Comparison of ENCODE assay signal across 8 cellular contexts in the genomic region with DNA sequence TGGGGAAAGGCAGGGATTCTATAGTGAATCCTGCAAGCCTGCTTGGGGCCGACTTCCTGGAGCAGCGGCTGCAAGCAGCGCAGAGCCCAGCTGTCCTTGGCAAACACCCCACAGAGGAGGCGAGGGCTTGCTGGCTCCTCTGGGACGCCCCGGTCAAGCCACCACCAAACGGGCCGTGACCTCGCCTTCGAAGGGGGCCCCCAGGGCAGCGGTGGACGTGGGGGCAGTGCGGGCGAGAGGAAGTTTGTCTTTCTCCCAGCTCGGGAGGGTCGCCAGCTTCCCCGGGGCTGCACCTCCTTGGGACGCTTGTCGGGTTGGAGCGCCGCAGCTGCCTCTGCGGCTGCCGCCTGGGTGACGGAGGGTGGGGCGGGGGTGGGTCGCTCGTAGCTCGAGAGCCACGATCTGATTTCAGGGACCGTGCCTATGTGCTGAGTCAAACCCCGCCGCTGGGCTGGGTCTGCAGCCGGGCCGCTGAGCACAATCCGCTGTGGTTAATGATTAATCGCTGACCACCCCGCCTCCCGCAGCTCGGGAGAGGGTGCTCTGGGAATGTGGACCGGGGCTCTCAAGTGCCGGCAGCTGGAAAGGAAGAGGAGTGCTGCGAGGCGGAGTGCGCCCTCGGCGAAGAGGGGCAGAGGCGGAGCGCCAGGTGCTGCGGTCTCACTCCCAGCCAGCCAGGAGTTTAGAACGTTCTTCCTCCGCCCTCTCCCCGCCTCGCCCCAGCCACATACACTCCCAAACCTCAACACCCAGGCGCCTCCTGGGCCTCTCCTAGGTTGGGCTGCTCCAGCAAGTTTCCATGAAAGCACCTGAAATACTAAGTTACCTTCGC. TPM values are rescaled to one million over a fixed set of nuclear protein-coding genes. Genes with fewer than 3 reads are reported as not detected.
DNase-seq lines count a peak whose midpoint lies in the region; ATAC-seq, FAIRE-seq and TF ChIP-seq lines count a peak whose summit lies in the region.

A gene (plus strand): TSS at position 726 of the 832 bp plus-strand sequence.

- H3K36me3 ChIP-seq in HepG2 (replicated peaks in 1 of 2; ENCODE audit: control insufficient read depth in 1 of 2, insufficient read depth in 2 of 2, low read length in 2 of 2) = no peaks in the 10 kb centered on the region

- WGBS in HepG2 (ENCODE audit: low lambda C conversion rate) = 6% methylated on average over 33 of the region's 55 CpGs

- H3K4me2 ChIP-seq in HepG2 (ENCODE audit: low read depth, low read length) = peak within 1 kb of the TSS; percentile 98

- in situ Hi-C loops in HepG2 (cut with HindIII; ENCODE audit: extremely low pct_ligation_motif_present, low pct_unique_long_range_greater_than_20kb) = no loop called here

- CTCF ChIA-PET in HEK293T (lab: Yijun Ruan, JAX) = interaction anchor here (0.6 kb wide), 1 partner anchor 1791 kb away, joined by 4 read pairs; no protein-coding TSS in a partner anchor
- CTCF ChIA-PET in HepG2 (lab: Yijun Ruan, JAX; ENCODE audit: low intra/inter-chr PET ratio, low total read pairs) = no interaction called here

- H3K4me1 ChIP-seq in HepG2 (ENCODE audit: insufficient read depth, low read length) = peaks cover 21% of the 10 kb centered on the region

- H3K79me2 ChIP-seq in HepG2 (ENCODE audit: insufficient read depth, low read length) = no peaks in the 10 kb centered on the region

- peak within 1 kb of the TSS; percentile 38; the same call in 1 of the 2 replicates for H3K9ac ChIP-seq in HepG2 (ENCODE audit: insufficient read depth, low read depth, low read length)

- POLR2A ChIA-PET in HEK293T (lab: Yijun Ruan, JAX) (no interaction called here), HepG2 (lab: Yijun Ruan, JAX) (interaction anchor here (0.6 to 2.1 kb wide), 7 partner anchors 9 to 734 kb away, joined by 3 to 24 read pairs (median 3); no protein-coding TSS in a partner anchor)

- peak; percentile 98 for ATAC-seq in HepG2
- ATAC-seq in HG03045 (IDR thresholded peaks at IDR 0.05; ENCODE audit: unreplicated experiment) = no peak

- TF ChIP-seq RAD21 in HepG2 (CRISPR knock-in tag; IDR thresholded peaks at IDR 0.05) = peak; percentile 34; the same call in 1 of the 2 replicates

- DNase-seq in HEK293T (ENCODE audit: extremely low spot score) (peak; percentile 57), NCI-H526 treated with DMSO at 0.1 percent for 48 hours (lab: John Stamatoyannopoulos, UW) (peak; percentile 91), dermis blood vessel endothelial cell (peak; percentile 47), HepG2 (ENCODE audit: low spot score) (peak; percentile 92), substantia nigra (lab: John Stamatoyannopoulos, UW) (peak in 25 of 49 donors; percentile 7 to 58 (median 23)), T-helper 1 cell (no peak), SKM-1 treated with dmso at 0.1 percent for 144 hours (lab: John Stamatoyannopoulos, UW; ENCODE audit: unreplicated experiment) (no peak)

- TF ChIP-seq POLR2A in HepG2 (IDR thresholded peaks at IDR 0.05; ENCODE audit: insufficient read depth in 1 of 2, low read depth in 2 of 2, low read length in 2 of 2) = 0 out of 4 replicates have a peak, but pooled peaks of 1 of the 2 experiments have one; percentile 17

- no peaks in the 10 kb centered on the region for H4K20me1 ChIP-seq in HepG2 (ENCODE audit: insufficient read depth, low read length)

- peak; percentile 58 for TF ChIP-seq CTCF in HepG2 (CRISPR knock-in tag; IDR thresholded peaks at IDR 0.05)

- no TSS peak for BruUV-seq in HepG2 (replicated peaks; lab: Mats Ljungman, UMichigan)

- H3K27ac ChIP-seq in HepG2 (ENCODE audit: extremely low read length, insufficient read depth, low read length) (no peak within 1 kb of the TSS), substantia nigra (ENCODE audit: low read depth, low read length, poor library complexity, severe bottlenecking) (no peak within 1 kb of the TSS)

- no peak within 1 kb of the TSS for H2AFZ ChIP-seq in HepG2 (ENCODE audit: low read length)

- H3K27me3 ChIP-seq in HepG2 (ENCODE audit: control insufficient read depth in 1 of 2, insufficient read depth in 2 of 2, low read length in 2 of 2) = peaks cover 3 to 20% of the 10 kb centered on the region in 2 experiments; a peak in 3 of 5 replicates

- intact Hi-C loops in HepG2 (cut with micrococcal nuclease; ENCODE audit: unreplicated experiment) = loop anchor here (2.0 kb wide), 1 partner anchor 25 kb away; no protein-coding TSS in a partner anchor

- no peaks in the 10 kb centered on the region for H3K9me3 ChIP-seq in HepG2 (ENCODE audit: low read length)

- H3K4me3 ChIP-seq in HepG2 (replicated peaks in 1 of 3; ENCODE audit: insufficient read depth in 1 of 3, low read depth in 2 of 3, low read length in 3 of 3) = peak within 1 kb of the TSS; percentile 60 to 76 (median 61)

- FAIRE-seq in HepG2 (lab: Jason Lieb, UNC) = peak; percentile 60

- TF ChIP-seq EP300 in HepG2 (IDR thresholded peaks at IDR 0.05; ENCODE audit: low read depth in 2 of 2, low read length in 2 of 2) (peak in 1 of 2 experiments; percentile 9; a peak in 1 of 4 replicates), HepG2 (CRISPR knock-in tag; IDR thresholded peaks at IDR 0.05; ENCODE audit: borderline replicate concordance) (no peak; the same call in 1 of the 2 replicates)

TF ChIP-seq in HEK293T, 16 proteins besides CTCF, POLR2A, EP300 and RAD21:
- TF ChIP-seq L3MBTL2 (conservative IDR thresholded peaks at IDR 0.05) (no peak), FOXM1 (IDR thresholded peaks at IDR 0.05; ENCODE audit: borderline replicate concordance) (no peak), ZNF384 (IDR thresholded peaks at IDR 0.05) (no peak), SP1 (IDR thresholded peaks at IDR 0.05) (no peak), FOXA1 (IDR thresholded peaks at IDR 0.05) (no peak), FOXK2 (IDR thresholded peaks at IDR 0.05) (no peak), HDGF (IDR thresholded peaks at IDR 0.05; ENCODE audit: borderline replicate concordance) (no peak), ARNT (IDR thresholded peaks at IDR 0.05) (no peak)
- TF ChIP-seq, protein P1, sequence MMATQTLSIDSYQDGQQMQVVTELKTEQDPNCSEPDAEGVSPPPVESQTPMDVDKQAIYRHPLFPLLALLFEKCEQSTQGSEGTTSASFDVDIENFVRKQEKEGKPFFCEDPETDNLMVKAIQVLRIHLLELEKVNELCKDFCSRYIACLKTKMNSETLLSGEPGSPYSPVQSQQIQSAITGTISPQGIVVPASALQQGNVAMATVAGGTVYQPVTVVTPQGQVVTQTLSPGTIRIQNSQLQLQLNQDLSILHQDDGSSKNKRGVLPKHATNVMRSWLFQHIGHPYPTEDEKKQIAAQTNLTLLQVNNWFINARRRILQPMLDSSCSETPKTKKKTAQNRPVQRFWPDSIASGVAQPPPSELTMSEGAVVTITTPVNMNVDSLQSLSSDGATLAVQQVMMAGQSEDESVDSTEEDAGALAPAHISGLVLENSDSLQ (IDR thresholded peaks at IDR 0.05) = peak; percentile 9; the same call in 1 of the 2 replicates

TF ChIP-seq in HepG2, 621 proteins besides CTCF, POLR2A, EP300 and RAD21 (continues in another document):
- TF ChIP-seq ZNF546 (CRISPR knock-in tag; conservative IDR thresholded peaks at IDR 0.05) = 0 out of 2 replicates have a peak, but pooled peaks have one; percentile 46
- 0 out of 2 replicates have a peak, but pooled peaks have one; percentile 15 for TF ChIP-seq PPARG (CRISPR knock-in tag; conservative IDR thresholded peaks at IDR 0.05)
- TF ChIP-seq MBNL3 (CRISPR knock-in tag; conservative IDR thresholded peaks at IDR 0.05) = no peak
- TF ChIP-seq, protein P2, sequence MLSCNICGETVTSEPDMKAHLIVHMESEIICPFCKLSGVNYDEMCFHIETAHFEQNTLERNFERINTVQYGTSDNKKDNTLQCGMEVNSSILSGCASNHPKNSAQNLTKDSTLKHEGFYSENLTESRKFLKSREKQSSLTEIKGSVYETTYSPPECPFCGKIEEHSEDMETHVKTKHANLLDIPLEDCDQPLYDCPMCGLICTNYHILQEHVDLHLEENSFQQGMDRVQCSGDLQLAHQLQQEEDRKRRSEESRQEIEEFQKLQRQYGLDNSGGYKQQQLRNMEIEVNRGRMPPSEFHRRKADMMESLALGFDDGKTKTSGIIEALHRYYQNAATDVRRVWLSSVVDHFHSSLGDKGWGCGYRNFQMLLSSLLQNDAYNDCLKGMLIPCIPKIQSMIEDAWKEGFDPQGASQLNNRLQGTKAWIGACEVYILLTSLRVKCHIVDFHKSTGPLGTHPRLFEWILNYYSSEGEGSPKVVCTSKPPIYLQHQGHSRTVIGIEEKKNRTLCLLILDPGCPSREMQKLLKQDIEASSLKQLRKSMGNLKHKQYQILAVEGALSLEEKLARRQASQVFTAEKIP (CRISPR knock-in tag; IDR thresholded peaks at IDR 0.05; ENCODE audit: borderline replicate concordance) = no peak
- no peak for TF ChIP-seq ZNF354B (CRISPR knock-in tag; IDR thresholded peaks at IDR 0.05)
- no peak for TF ChIP-seq PRPF4 (IDR thresholded peaks at IDR 0.05; ENCODE audit: low read depth, low read length, poor library complexity, severe bottlenecking)

RNA-seq across cellular contexts. Expression of the gene that starts here (rescaled TPM):
- total RNA-seq in dermis blood vessel endothelial cell = under 0.01 TPM in 1 of 2 replicates, not detected in the other
- total RNA-seq in HepG2 (2016; rRNA removed; fragmentation: Illumina TruSeq; extraction: Trizol) = 0.51 and 0.62 TPM in 2 replicates
- 0.18 TPM in 1 of 2 replicates, not detected in the other for total RNA-seq in HepG2 (2016; cell fraction: cytosol; rRNA removed; fragmentation: Illumina TruSeq; extraction: Trizol; ENCODE audit: low read depth)
- 0.21 and 0.84 TPM in 2 replicates for total RNA-seq in HepG2 (2016; cell fraction: insoluble cytoplasmic fraction; rRNA removed; fragmentation: Illumina TruSeq; extraction: Trizol)
- 0.24 and 0.28 TPM in 2 replicates for total RNA-seq in HepG2 (2016; cell fraction: membrane; rRNA removed; fragmentation: Illumina TruSeq; extraction: Trizol)
- 1.7 and 2.3 TPM in 2 replicates for total RNA-seq in HepG2 (2016; cell fraction: nucleus; rRNA removed; fragmentation: Illumina TruSeq; extraction: Trizol)
- polyA plus RNA-seq in HepG2 (2011; rRNA removed) = 0.16 and 0.55 TPM in 2 replicates
- polyA plus RNA-seq in HepG2 (2011; cell fraction: cytosol; rRNA removed) = 0.19 and 0.34 TPM in 2 replicates
- polyA plus RNA-seq in HepG2 (2011; cell fraction: nucleus; rRNA removed) = 0.23 and 0.42 TPM in 2 replicates
- polyA plus RNA-seq in HepG2 (2012) = 0.36 and 0.47 TPM in 2 replicates
- polyA plus RNA-seq in HepG2 (2016; cell fraction: cytosol; fragmentation: Illumina TruSeq; extraction: Trizol; ENCODE audit: low read depth) = 0.28 TPM in 1 of 2 replicates, not detected in the other
- 0.17 and 0.29 TPM in 2 replicates for polyA plus RNA-seq in HepG2 (2016; cell fraction: insoluble cytoplasmic fraction; fragmentation: Illumina TruSeq; extraction: Trizol; ENCODE audit: low read depth)
- 0.08 and 0.23 TPM in 2 replicates for polyA plus RNA-seq in HepG2 (2016; cell fraction: membrane; fragmentation: Illumina TruSeq; extraction: Trizol; ENCODE audit: low read depth)
- 0.42 and 0.97 TPM in 2 replicates for polyA plus RNA-seq in HepG2 (2016; cell fraction: nucleus; fragmentation: Illumina TruSeq; extraction: Trizol; ENCODE audit: insufficient read depth, low read depth)
- polyA minus RNA-seq in HepG2 (2011; rRNA and poly(A)+ RNA removed; ENCODE audit: low replicate concordance) = 5.2 and 30.2 TPM in 2 replicates
- 0.44 TPM in 1 of 2 replicates, not detected in the other for polyA minus RNA-seq in HepG2 (2011; cell fraction: cytosol; rRNA and poly(A)+ RNA removed)
- 2.4 and 3.7 TPM in 2 replicates for polyA minus RNA-seq in HepG2 (2011; cell fraction: nucleus; rRNA and poly(A)+ RNA removed)

Comparison
In these comparisons a context has a peak if more than half of its experiments do, and no peak if none do; other contexts are left out.
1. Peak in DNase-seq in dermis blood vessel endothelial cell; RNA of the gene not detected or under 1 TPM.
2. DNase-seq: peak in HEK293T (single experiment), NCI-H526 treated with DMSO at 0.1 percent for 48 hours (single experiment), HepG2 (single experiment) and substantia nigra (25 of 49); none in T-helper 1 cell (0 of 5) and SKM-1 treated with dmso at 0.1 percent for 144 hours (single experiment).